8 cellular contexts compared by ENCODE assay signal in genomic region chr9:136482046-136482792, GRCh38. TPM values are rescaled to one million over a fixed set of nuclear protein-coding genes. Genes with fewer than 3 reads are reported as not detected.
DNase-seq lines count a peak whose midpoint lies in the region; ATAC-seq and TF ChIP-seq lines count a peak whose summit lies in the region.

No MANE protein-coding gene starts in this region.

- peak overlapping the region; percentile 83 to 92 for H3K4me3 ChIP-seq in foreskin fibroblast (ENCODE audit: low read depth in 1 of 2, low read length in 2 of 2)
- peak overlapping the region; percentile 74 for H3K4me3 ChIP-seq in psoas muscle

- H3K27me3 ChIP-seq in psoas muscle (ENCODE audit: insufficient read depth in 3 of 3, low read length in 2 of 3): no peaks in the 10 kb centered on the region

- no peaks in the 10 kb centered on the region for H3K9me3 ChIP-seq in psoas muscle

- DNase-seq in NCI-H82 (lab: John Stamatoyannopoulos, UW) (peak; percentile 53), NCI-H82 treated with DMSO at 0.1 percent for 48 hours (lab: John Stamatoyannopoulos, UW; ENCODE audit: unreplicated experiment) (no peak), LHCN-M2 (ENCODE audit: low read depth) (peak; percentile 29), activated T-cell treated with anti-CD3 and anti-CD28 coated beads for 48 hours (ENCODE audit: low read depth) (peak; percentile 3), foreskin fibroblast (peak; percentile 27 to 69), psoas muscle (no peak), NCI-H2081 treated with DMSO at 0.1 percent for 48 hours (lab: John Stamatoyannopoulos, UW) (no peak)

- peaks cover 27% of the 10 kb centered on the region for H3K4me1 ChIP-seq in psoas muscle

- H3K36me3 ChIP-seq in psoas muscle (ENCODE audit: insufficient read depth in 1 of 2, low read depth in 1 of 2): peaks cover 0 to 12% of the 10 kb centered on the region in 2 donors

- ATAC-seq in psoas muscle: no peak
- no peak for ATAC-seq in GM21423 (IDR thresholded peaks at IDR 0.05; ENCODE audit: unreplicated experiment)

- intact Hi-C loops in psoas muscle (cut with DNase I): no loop called here

- H3K27ac ChIP-seq in psoas muscle: peak overlapping the region; percentile 94

- WGBS in psoas muscle, 3 donors: 1% methylated on average over 37 to 39 of the region's 39 CpGs

- TF ChIP-seq CTCF in foreskin fibroblast (IDR thresholded peaks at IDR 0.05; ENCODE audit: low read depth, low read length) (no peak), psoas muscle (IDR thresholded peaks at IDR 0.05) (no peak)

RNA-seq across cellular contexts. Expression of gene SEC16A, which starts 0.6 kb away (rescaled TPM):
- total RNA-seq in LHCN-M2 (2014; rRNA removed): 25.5 and 28.9 TPM in 2 replicates
- polyA plus RNA-seq in LHCN-M2 (2012): 35.2 TPM
- total RNA-seq in psoas muscle: 10 to 100 TPM; 31.5 to 40.0 (median 37.0) TPM
- 10 to 100 TPM; 22.3 to 27.6 (median 26.1) TPM for polyA plus RNA-seq in psoas muscle

RNA-seq across cellular contexts. Expression of gene INPP5E, which starts 42.6 kb away (rescaled TPM):
- 13.5 and 14.2 TPM in 2 replicates for total RNA-seq in LHCN-M2 (2014; rRNA removed)
- polyA plus RNA-seq in LHCN-M2 (2012): 7.1 TPM
- total RNA-seq in psoas muscle: 1 to 10 TPM; 4.9 to 9.6 (median 7.4) TPM
- polyA plus RNA-seq in psoas muscle: 1 to 10 TPM; 4.7 to 5.3 (median 4.8) TPM

Comparison
In these comparisons a context has a peak if more than half of its experiments do, and no peak if none do; other contexts are left out.
1. DNase-seq: peak in NCI-H82 (single experiment), LHCN-M2 (single experiment), activated T-cell treated with anti-CD3 and anti-CD28 coated beads for 48 hours (single experiment) and foreskin fibroblast (2 of 2); none in NCI-H82 treated with DMSO at 0.1 percent for 48 hours (single experiment), psoas muscle (0 of 2) and NCI-H2081 treated with DMSO at 0.1 percent for 48 hours (single experiment).